Comparison of ENCODE assay signal across 1 cellular context in the genomic region with DNA sequence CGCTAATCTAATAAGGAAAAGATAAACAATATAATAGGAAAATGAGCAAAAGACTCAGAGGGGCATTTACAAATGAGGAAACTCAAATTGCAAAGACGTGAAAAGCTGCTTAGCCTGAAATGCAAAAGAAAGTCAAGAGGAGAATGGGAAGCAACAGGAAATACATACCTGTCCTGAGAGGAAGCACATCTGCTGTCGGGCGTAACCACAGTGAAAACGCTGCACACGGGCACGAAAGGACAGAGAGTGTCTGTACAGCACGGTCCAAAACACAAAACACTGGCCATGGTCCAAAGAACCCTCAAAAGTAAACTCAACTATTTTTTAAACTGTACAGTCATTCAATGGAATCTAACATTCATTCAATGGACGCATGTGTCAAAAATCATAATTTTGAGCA.
TF ChIP-seq lines count a peak whose summit lies in the region.

No MANE protein-coding gene starts in this region.

TF ChIP-seq in H1, 55 proteins besides CTCF, POLR2A, EP300 and RAD21:
- TF ChIP-seq TCF12 (IDR thresholded peaks at IDR 0.05; ENCODE audit: low read depth, low read length) (no peak), KDM4A (IDR thresholded peaks at IDR 0.05; ENCODE audit: low read depth, low read length, severe bottlenecking) (no peak), EGR1 (IDR thresholded peaks at IDR 0.05; ENCODE audit: borderline replicate concordance, low read depth, low read length) (no peak)
